In the genomic region with DNA sequence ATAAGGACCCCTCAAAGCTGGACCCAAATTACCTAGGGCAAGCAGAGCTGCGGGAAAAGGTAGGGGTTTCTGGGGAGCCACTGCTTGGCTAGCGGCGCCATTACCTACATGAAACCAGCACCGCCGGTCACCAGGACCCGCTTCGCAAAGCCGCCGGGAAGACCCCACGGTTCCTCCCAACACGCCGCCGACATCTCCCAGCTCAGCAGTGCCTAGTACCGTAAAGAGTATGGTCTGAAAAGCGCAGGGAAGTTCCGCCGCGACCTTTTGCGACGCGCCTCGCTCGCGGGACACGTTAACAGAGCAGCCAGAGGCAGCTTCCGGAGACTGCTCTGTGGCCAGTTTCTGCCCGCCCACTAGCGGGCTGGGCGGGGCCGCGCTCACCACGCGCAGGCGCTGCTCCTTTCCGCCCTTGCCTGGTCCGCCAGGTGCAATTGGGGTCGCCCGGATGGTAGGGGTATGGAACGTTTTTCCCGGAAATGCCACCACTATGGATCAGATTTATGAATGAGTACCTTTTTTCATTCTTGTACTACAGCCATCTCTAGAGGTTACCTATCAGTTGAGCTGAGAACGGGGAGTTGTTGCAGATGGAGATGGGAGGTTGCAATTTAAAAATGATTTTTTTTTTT, we compare ENCODE assay signal across 1 cellular context.
A peak's percentile ranks its signal among the peaks of the same experiment; 100 is the strongest.
TF ChIP-seq lines count a peak whose summit lies in the region.

A gene with protein sequence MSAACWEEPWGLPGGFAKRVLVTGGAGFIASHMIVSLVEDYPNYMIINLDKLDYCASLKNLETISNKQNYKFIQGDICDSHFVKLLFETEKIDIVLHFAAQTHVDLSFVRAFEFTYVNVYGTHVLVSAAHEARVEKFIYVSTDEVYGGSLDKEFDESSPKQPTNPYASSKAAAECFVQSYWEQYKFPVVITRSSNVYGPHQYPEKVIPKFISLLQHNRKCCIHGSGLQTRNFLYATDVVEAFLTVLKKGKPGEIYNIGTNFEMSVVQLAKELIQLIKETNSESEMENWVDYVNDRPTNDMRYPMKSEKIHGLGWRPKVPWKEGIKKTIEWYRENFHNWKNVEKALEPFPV (minus strand): TSS at position 210 of the 632 bp plus-strand sequence. CDS start 16 bp downstream, at position 194.

TF ChIP-seq in K562, 482 proteins besides CTCF, POLR2A, EP300 and RAD21 (continued from another document and continues in another):
- no peak; the same call in 1 of the 2 replicates for TF ChIP-seq EGR1 (conservative IDR thresholded peaks at IDR 0.05)
- TF ChIP-seq CBFA2T2 (conservative IDR thresholded peaks at IDR 0.05): no peak
- TF ChIP-seq ZNF146 (CRISPR knock-in tag; IDR thresholded peaks at IDR 0.05; ENCODE audit: unreplicated experiment): no peak
- no peak for TF ChIP-seq ZNF408 (CRISPR knock-in tag; IDR thresholded peaks at IDR 0.05; ENCODE audit: low read depth)
- TF ChIP-seq TEAD4 (IDR thresholded peaks at IDR 0.05; ENCODE audit: low read length): no peak
- TF ChIP-seq TEAD4 (CRISPR knock-in tag; IDR thresholded peaks at IDR 0.05; ENCODE audit: borderline replicate concordance): no peak
- TF ChIP-seq POLR3A (IDR thresholded peaks at IDR 0.05; ENCODE audit: borderline replicate concordance, extremely low read depth, insufficient read depth, insufficient read length): no peak
- no peak for TF ChIP-seq MTA1 (IDR thresholded peaks at IDR 0.05; ENCODE audit: borderline replicate concordance)
- TF ChIP-seq ELF1 (tag; IDR thresholded peaks at IDR 0.05): peak; percentile 57; the same call in 1 of the 2 replicates
- no peak for TF ChIP-seq POU5F1 (IDR thresholded peaks at IDR 0.05; ENCODE audit: borderline replicate concordance, low read depth, low read length, partially characterized antibody)
- TF ChIP-seq, protein P1, sequence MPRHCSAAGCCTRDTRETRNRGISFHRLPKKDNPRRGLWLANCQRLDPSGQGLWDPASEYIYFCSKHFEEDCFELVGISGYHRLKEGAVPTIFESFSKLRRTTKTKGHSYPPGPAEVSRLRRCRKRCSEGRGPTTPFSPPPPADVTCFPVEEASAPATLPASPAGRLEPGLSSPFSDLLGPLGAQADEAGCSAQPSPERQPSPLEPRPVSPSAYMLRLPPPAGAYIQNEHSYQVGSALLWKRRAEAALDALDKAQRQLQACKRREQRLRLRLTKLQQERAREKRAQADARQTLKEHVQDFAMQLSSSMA (CRISPR knock-in tag; IDR thresholded peaks at IDR 0.05): no peak
- TF ChIP-seq, protein P2, sequence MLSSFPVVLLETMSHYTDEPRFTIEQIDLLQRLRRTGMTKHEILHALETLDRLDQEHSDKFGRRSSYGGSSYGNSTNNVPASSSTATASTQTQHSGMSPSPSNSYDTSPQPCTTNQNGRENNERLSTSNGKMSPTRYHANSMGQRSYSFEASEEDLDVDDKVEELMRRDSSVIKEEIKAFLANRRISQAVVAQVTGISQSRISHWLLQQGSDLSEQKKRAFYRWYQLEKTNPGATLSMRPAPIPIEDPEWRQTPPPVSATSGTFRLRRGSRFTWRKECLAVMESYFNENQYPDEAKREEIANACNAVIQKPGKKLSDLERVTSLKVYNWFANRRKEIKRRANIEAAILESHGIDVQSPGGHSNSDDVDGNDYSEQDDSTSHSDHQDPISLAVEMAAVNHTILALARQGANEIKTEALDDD (IDR thresholded peaks at IDR 0.05): no peak
- TF ChIP-seq, protein P3, sequence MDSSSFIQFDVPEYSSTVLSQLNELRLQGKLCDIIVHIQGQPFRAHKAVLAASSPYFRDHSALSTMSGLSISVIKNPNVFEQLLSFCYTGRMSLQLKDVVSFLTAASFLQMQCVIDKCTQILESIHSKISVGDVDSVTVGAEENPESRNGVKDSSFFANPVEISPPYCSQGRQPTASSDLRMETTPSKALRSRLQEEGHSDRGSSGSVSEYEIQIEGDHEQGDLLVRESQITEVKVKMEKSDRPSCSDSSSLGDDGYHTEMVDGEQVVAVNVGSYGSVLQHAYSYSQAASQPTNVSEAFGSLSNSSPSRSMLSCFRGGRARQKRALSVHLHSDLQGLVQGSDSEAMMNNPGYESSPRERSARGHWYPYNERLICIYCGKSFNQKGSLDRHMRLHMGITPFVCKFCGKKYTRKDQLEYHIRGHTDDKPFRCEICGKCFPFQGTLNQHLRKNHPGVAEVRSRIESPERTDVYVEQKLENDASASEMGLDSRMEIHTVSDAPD (CRISPR knock-in tag; IDR thresholded peaks at IDR 0.05): no peak
- no peak for TF ChIP-seq GATAD2B (IDR thresholded peaks at IDR 0.05; ENCODE audit: borderline replicate concordance)
- TF ChIP-seq, protein P4, sequence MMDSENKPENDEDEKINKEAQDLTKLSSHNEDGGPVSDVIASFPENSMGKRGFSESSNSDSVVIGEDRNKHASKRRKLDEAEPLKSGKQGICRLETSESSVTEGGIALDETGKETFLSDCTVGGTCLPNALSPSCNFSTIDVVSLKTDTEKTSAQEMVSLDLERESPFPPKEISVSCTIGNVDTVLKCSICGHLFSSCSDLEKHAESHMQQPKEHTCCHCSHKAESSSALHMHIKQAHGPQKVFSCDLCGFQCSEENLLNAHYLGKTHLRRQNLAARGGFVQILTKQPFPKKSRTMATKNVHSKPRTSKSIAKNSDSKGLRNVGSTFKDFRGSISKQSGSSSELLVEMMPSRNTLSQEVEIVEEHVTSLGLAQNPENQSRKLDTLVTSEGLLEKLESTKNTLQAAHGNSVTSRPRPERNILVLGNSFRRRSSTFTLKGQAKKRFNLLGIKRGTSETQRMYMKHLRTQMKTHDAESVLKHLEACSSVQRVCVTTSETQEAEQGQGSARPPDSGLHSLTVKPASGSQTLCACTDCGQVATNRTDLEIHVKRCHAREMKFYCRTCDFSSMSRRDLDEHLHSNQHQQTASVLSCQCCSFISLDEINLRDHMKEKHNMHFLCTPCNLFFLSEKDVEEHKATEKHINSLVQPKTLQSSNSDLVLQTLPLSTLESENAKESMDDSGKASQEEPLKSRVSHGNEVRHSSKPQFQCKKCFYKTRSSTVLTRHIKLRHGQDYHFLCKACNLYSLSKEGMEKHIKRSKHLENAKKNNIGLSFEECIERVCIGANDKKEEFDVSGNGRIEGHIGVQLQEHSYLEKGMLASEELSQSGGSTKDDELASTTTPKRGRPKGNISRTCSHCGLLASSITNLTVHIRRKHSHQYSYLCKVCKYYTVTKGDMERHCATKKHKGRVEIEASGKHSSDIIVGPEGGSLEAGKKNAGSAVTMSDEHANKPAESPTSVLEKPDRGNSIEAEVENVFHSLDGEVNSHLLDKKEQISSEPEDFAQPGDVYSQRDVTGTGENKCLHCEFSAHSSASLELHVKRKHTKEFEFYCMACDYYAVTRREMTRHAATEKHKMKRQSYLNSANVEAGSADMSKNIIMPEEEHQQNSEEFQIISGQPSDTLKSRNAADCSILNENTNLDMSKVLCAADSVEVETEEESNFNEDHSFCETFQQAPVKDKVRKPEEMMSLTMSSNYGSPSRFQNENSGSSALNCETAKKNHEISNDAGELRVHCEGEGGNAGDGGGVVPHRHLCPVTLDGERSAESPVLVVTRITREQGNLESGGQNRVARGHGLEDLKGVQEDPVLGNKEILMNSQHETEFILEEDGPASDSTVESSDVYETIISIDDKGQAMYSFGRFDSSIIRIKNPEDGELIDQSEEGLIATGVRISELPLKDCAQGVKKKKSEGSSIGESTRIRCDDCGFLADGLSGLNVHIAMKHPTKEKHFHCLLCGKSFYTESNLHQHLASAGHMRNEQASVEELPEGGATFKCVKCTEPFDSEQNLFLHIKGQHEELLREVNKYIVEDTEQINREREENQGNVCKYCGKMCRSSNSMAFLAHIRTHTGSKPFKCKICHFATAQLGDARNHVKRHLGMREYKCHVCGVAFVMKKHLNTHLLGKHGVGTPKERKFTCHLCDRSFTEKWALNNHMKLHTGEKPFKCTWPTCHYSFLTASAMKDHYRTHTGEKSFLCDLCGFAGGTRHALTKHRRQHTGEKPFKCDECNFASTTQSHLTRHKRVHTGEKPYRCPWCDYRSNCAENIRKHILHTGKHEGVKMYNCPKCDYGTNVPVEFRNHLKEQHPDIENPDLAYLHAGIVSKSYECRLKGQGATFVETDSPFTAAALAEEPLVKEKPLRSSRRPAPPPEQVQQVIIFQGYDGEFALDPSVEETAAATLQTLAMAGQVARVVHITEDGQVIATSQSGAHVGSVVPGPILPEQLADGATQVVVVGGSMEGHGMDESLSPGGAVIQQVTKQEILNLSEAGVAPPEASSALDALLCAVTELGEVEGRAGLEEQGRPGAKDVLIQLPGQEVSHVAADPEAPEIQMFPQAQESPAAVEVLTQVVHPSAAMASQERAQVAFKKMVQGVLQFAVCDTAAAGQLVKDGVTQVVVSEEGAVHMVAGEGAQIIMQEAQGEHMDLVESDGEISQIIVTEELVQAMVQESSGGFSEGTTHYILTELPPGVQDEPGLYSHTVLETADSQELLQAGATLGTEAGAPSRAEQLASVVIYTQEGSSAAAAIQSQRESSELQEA (IDR thresholded peaks at IDR 0.05; ENCODE audit: low read depth): no peak
- no peak for TF ChIP-seq PHTF2 (CRISPR knock-in tag; IDR thresholded peaks at IDR 0.05)
- peak; percentile 90 for TF ChIP-seq TAF9B (IDR thresholded peaks at IDR 0.05; ENCODE audit: partially characterized antibody)
- TF ChIP-seq TAF7 (tag; IDR thresholded peaks at IDR 0.05): 0 out of 2 replicates have a peak, but pooled peaks have one; percentile 50
- no peak for TF ChIP-seq ELF4 (CRISPR knock-in tag; IDR thresholded peaks at IDR 0.05)
- TF ChIP-seq, protein P5, sequence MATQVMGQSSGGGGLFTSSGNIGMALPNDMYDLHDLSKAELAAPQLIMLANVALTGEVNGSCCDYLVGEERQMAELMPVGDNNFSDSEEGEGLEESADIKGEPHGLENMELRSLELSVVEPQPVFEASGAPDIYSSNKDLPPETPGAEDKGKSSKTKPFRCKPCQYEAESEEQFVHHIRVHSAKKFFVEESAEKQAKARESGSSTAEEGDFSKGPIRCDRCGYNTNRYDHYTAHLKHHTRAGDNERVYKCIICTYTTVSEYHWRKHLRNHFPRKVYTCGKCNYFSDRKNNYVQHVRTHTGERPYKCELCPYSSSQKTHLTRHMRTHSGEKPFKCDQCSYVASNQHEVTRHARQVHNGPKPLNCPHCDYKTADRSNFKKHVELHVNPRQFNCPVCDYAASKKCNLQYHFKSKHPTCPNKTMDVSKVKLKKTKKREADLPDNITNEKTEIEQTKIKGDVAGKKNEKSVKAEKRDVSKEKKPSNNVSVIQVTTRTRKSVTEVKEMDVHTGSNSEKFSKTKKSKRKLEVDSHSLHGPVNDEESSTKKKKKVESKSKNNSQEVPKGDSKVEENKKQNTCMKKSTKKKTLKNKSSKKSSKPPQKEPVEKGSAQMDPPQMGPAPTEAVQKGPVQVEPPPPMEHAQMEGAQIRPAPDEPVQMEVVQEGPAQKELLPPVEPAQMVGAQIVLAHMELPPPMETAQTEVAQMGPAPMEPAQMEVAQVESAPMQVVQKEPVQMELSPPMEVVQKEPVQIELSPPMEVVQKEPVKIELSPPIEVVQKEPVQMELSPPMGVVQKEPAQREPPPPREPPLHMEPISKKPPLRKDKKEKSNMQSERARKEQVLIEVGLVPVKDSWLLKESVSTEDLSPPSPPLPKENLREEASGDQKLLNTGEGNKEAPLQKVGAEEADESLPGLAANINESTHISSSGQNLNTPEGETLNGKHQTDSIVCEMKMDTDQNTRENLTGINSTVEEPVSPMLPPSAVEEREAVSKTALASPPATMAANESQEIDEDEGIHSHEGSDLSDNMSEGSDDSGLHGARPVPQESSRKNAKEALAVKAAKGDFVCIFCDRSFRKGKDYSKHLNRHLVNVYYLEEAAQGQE (CRISPR knock-in tag; IDR thresholded peaks at IDR 0.05; ENCODE audit: low read depth): no peak
- TF ChIP-seq CHD2 (IDR thresholded peaks at IDR 0.05; ENCODE audit: low read depth, low read length): peak; percentile 61; the same call in 1 of the 2 replicates
- no peak for TF ChIP-seq FOSL1 (tag; conservative IDR thresholded peaks at IDR 0.05)
- no peak for TF ChIP-seq NEUROD1 (IDR thresholded peaks at IDR 0.05; ENCODE audit: borderline replicate concordance, low read depth, low read length, partially characterized antibody)
- no peak for TF ChIP-seq ZNF263 (CRISPR knock-in tag; IDR thresholded peaks at IDR 0.05; ENCODE audit: borderline replicate concordance)
- no peak for TF ChIP-seq ZNF324 (CRISPR knock-in tag; IDR thresholded peaks at IDR 0.05)
- TF ChIP-seq CC2D1A (IDR thresholded peaks at IDR 0.05): no peak
- TF ChIP-seq PHF8 (IDR thresholded peaks at IDR 0.05; ENCODE audit: borderline replicate concordance, low read length): peak; percentile 93; the same call in 1 of the 2 replicates
- TF ChIP-seq ZNF699 (CRISPR knock-in tag; IDR thresholded peaks at IDR 0.05; ENCODE audit: insufficient replicate concordance): no peak
- TF ChIP-seq MYC (IDR thresholded peaks at IDR 0.05; ENCODE audit: low read depth, low read length): peak; percentile 65; the same call in 1 of the 2 replicates
- no peak for TF ChIP-seq MYC (CRISPR knock-in tag; IDR thresholded peaks at IDR 0.05; ENCODE audit: borderline replicate concordance, low read depth)
- TF ChIP-seq, protein P6, sequence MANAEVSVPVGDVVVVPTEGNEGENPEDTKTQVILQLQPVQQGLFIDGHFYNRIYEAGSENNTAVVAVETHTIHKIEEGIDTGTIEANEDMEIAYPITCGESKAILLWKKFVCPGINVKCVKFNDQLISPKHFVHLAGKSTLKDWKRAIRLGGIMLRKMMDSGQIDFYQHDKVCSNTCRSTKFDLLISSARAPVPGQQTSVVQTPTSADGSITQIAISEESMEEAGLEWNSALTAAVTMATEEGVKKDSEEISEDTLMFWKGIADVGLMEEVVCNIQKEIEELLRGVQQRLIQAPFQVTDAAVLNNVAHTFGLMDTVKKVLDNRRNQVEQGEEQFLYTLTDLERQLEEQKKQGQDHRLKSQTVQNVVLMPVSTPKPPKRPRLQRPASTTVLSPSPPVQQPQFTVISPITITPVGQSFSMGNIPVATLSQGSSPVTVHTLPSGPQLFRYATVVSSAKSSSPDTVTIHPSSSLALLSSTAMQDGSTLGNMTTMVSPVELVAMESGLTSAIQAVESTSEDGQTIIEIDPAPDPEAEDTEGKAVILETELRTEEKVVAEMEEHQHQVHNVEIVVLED (CRISPR knock-in tag; IDR thresholded peaks at IDR 0.05): no peak
- no peak for TF ChIP-seq TRIM28 (IDR thresholded peaks at IDR 0.05)
- no peak for TF ChIP-seq TCF7 (IDR thresholded peaks at IDR 0.05; ENCODE audit: borderline replicate concordance)
- no peak for TF ChIP-seq ESRRB (CRISPR knock-in tag; IDR thresholded peaks at IDR 0.05; ENCODE audit: borderline replicate concordance)
- TF ChIP-seq NELFE (IDR thresholded peaks at IDR 0.05; ENCODE audit: insufficient read depth, insufficient read length): no peak
- no peak for TF ChIP-seq LEF1 (IDR thresholded peaks at IDR 0.05)
- TF ChIP-seq, protein P7, sequence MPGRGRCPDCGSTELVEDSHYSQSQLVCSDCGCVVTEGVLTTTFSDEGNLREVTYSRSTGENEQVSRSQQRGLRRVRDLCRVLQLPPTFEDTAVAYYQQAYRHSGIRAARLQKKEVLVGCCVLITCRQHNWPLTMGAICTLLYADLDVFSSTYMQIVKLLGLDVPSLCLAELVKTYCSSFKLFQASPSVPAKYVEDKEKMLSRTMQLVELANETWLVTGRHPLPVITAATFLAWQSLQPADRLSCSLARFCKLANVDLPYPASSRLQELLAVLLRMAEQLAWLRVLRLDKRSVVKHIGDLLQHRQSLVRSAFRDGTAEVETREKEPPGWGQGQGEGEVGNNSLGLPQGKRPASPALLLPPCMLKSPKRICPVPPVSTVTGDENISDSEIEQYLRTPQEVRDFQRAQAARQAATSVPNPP (IDR thresholded peaks at IDR 0.05; ENCODE audit: borderline replicate concordance, insufficient read depth, insufficient read length): no peak
- peak; percentile 77 for TF ChIP-seq GABPB1 (CRISPR knock-in tag; IDR thresholded peaks at IDR 0.05)
- 0 out of 4 replicates have a peak, but pooled peaks of 1 of the 2 experiments have one; percentile 20 for TF ChIP-seq MAZ (CRISPR knock-in tag; conservative IDR thresholded peaks at IDR 0.05 in 1 of 2, IDR thresholded peaks at IDR 0.05 in 1 of 2)
